ENCODE assay signal across 8 cellular contexts in the genomic region with DNA sequence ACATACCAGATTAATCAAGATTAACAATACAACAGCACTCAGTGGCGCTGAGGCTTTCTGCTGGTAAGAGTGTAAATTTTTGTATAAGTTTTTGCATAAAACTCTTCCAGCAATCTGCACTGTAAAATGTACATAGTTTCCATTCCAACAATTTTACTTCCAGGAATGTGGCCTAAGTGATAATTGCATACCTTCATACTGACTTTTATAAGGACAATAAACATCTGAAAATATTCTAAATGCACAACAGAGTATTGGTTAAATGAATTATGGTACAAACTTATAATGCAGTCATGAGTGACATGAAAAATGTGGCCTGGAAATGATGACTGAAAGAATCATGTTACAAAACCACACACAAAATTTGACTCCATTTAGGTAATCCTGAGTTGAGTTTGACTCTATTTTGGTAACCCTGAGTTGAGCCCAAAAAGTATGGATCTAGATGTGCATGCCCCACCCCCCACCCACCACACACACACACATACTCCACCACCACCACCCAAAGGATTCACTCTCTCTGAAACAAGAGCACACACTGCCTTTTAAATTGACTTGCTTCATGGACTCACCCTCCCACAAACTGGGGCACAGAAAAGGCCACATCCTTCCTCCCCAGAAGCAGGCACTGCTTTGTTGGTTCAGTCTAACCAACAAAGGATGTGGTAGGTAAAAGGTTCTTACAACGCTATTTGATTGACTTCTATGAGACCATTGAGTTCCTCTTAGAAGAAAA.
DNase-seq lines count a peak whose midpoint lies in the region; ATAC-seq and TF ChIP-seq lines count a peak whose summit lies in the region.

No MANE protein-coding gene starts in this region.

- TF ChIP-seq EP300 in tibial nerve (IDR thresholded peaks at IDR 0.05) = no peak

- 0 out of 2 replicates have a peak overlapping the region, but pooled peaks have one; percentile 6 for H3K4me2 ChIP-seq in MM.1S (ENCODE audit: low read depth, low read length)

- H3K27me3 Mint-ChIP-seq in mesothelial cell of epicardium (ENCODE audit: low read depth) = no peaks in the 10 kb centered on the region

- ATAC-seq in GM21390 (IDR thresholded peaks at IDR 0.05; ENCODE audit: unreplicated experiment) = peak; percentile 45

- peak overlapping the region; percentile 15; the same call in 1 of the 2 replicates for H3K27ac ChIP-seq in MM.1S (ENCODE audit: low read length)
- no peak overlapping the region for H3K27ac ChIP-seq in vagina
- no peak overlapping the region for H3K27ac ChIP-seq in tibial nerve

- H3K9me3 Mint-ChIP-seq in mesothelial cell of epicardium = no peaks in the 10 kb centered on the region

- H3K9me3 ChIP-seq in MM.1S (replicated peaks; ENCODE audit: insufficient read depth, low read length) (no peaks in the 10 kb centered on the region), vagina (no peaks in the 10 kb centered on the region), tibial nerve (no peaks in the 10 kb centered on the region)

- no peaks in the 10 kb centered on the region for H3K79me2 ChIP-seq in MM.1S (ENCODE audit: low read length)

- peaks cover 21% of the 10 kb centered on the region for H3K36me3 Mint-ChIP-seq in mesothelial cell of epicardium

- 74 to 80% methylated on average over 2 of the region's 2 CpGs for WGBS in tibial nerve, 2 donors

- no peak overlapping the region for H3K4me3 Mint-ChIP-seq in mesothelial cell of epicardium

- H3K4me1 Mint-ChIP-seq in mesothelial cell of epicardium = peaks cover 23% of the 10 kb centered on the region

- H4K20me1 ChIP-seq in MM.1S (ENCODE audit: insufficient read depth, low read length) = no peaks in the 10 kb centered on the region

- H3K36me3 ChIP-seq in MM.1S (replicated peaks; ENCODE audit: insufficient read depth, low read length) = no peaks in the 10 kb centered on the region
- H3K36me3 ChIP-seq in vagina = no peaks in the 10 kb centered on the region
- H3K36me3 ChIP-seq in tibial nerve = no peaks in the 10 kb centered on the region

- intact Hi-C loops in vagina (cut with DNase I) = no loop called here

- DNase-seq in CD1c-positive myeloid dendritic cell (ENCODE audit: extremely low spot score) (peak; percentile 41), MM.1S (peak; percentile 73), activated T-cell treated with anti-CD3 and anti-CD28 coated beads for 4 hours (peak; percentile 45), mesothelial cell of epicardium (ENCODE audit: low spot score in 2 of 2, unreplicated experiment in 2 of 2) (no peak), vagina (ENCODE audit: extremely low spot score in 2 of 2) (no peak), tibial nerve (ENCODE audit: low spot score in 2 of 2) (no peak), HUDEP-2 (lab: John Stamatoyannopoulos, UW; ENCODE audit: unreplicated experiment in 76 of 76) (no peak)

- peaks cover 9% of the 10 kb centered on the region for H3F3A ChIP-seq in MM.1S (ENCODE audit: insufficient read depth, low read length)

- H3K4me3 ChIP-seq in MM.1S (ENCODE audit: low read length) = no peak overlapping the region
- no peak overlapping the region for H3K4me3 ChIP-seq in vagina
- H3K4me3 ChIP-seq in tibial nerve = no peak overlapping the region

- no peak for TF ChIP-seq POLR2A in vagina (IDR thresholded peaks at IDR 0.05)
- TF ChIP-seq POLR2A in tibial nerve (IDR thresholded peaks at IDR 0.05) = no peak

- no peak overlapping the region for H3K9ac ChIP-seq in MM.1S (ENCODE audit: low read length)

- TF ChIP-seq CTCF in MM.1S (IDR thresholded peaks at IDR 0.05; ENCODE audit: low read length) (no peak), mesothelial cell of epicardium (IDR thresholded peaks at IDR 0.05; ENCODE audit: unreplicated experiment) (no peak), vagina (IDR thresholded peaks at IDR 0.05) (no peak), tibial nerve (IDR thresholded peaks at IDR 0.05) (no peak)

- H3K27ac Mint-ChIP-seq in mesothelial cell of epicardium = peak overlapping the region; percentile 71

- H3K27me3 ChIP-seq in MM.1S (replicated peaks; ENCODE audit: insufficient read depth, low read length) = no peaks in the 10 kb centered on the region
- no peaks in the 10 kb centered on the region for H3K27me3 ChIP-seq in vagina
- H3K27me3 ChIP-seq in tibial nerve = no peaks in the 10 kb centered on the region

- H2AFZ ChIP-seq in MM.1S (ENCODE audit: low read length) = no peak overlapping the region

- H3K4me1 ChIP-seq in MM.1S (ENCODE audit: low read length) = peaks cover 24% of the 10 kb centered on the region
- H3K4me1 ChIP-seq in vagina = no peaks in the 10 kb centered on the region
- H3K4me1 ChIP-seq in tibial nerve = peaks cover 0 to 10% (median 3%) of the 10 kb centered on the region in 4 donors

- H3K9me2 ChIP-seq in MM.1S (replicated peaks; ENCODE audit: insufficient read depth, low read length) = no peaks in the 10 kb centered on the region

Comparison
In these comparisons a context has a peak if more than half of its experiments do, and no peak if none do; other contexts are left out.
1. DNase-seq: peak in CD1c-positive myeloid dendritic cell (single experiment), MM.1S (single experiment) and activated T-cell treated with anti-CD3 and anti-CD28 coated beads for 4 hours (single experiment); none in mesothelial cell of epicardium (0 of 2), vagina (0 of 2), tibial nerve (0 of 2) and HUDEP-2 (0 of 76).